Comparison of ENCODE assay signal across 20 cellular contexts in the genomic region with DNA sequence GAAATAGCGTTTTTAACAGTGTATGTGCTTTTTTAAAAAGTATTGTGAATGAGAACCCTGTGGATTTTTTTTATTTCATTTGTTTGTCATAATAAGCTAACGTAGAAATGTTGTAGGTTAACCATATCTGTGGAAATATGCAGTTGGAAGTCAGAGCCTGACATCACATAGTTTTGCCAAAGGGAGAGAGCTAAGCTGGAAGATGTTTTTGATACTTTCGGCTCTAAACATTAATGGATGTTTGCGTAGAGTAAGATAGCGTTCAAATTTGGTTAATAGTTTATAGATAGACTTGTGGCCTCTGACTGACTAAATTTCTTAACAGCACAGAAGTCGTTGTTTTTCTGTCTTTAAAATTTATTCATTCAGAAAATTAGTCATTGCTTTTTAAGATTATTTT. TPM values are rescaled to one million over a fixed set of nuclear protein-coding genes. Genes with fewer than 3 reads are reported as not detected.
A peak's percentile ranks its signal among the peaks of the same experiment; 100 is the strongest.
DNase-seq lines count a peak whose midpoint lies in the region; ATAC-seq, FAIRE-seq and TF ChIP-seq lines count a peak whose summit lies in the region.
"Had no signal": no experiment of that assay in that cellular context is flagged by ENCODE, and none has a peak within 500 bp of the region (broad histone marks: within the 10 kb centered on the region; RNA-seq: fewer than 3 reads in every experiment).

No MANE protein-coding gene starts in this region.

- no peak overlapping the region for H2BK120ac ChIP-seq in IMR-90 (ENCODE audit: low read depth, low read length)

- no peak overlapping the region for H2AK9ac ChIP-seq in IMR-90 (replicated peaks; ENCODE audit: low read depth, low read length, poor library complexity)

- no peak overlapping the region for H4K91ac ChIP-seq in IMR-90 (ENCODE audit: insufficient read depth, low read depth, low read length)

- H3K79me2 ChIP-seq in HepG2 (ENCODE audit: insufficient read depth, low read length) (no peaks in the 10 kb centered on the region), MM.1S (ENCODE audit: low read length) (no peaks in the 10 kb centered on the region)

- H2BK5ac ChIP-seq in IMR-90 (ENCODE audit: low read depth, low read length, poor library complexity, severe bottlenecking): no peak overlapping the region

- no peaks in the 10 kb centered on the region for H3K4me1 Mint-ChIP-seq in nephron

- H3K4me1 ChIP-seq in IMR-90 (ENCODE audit: control insufficient read depth, insufficient read depth, low read length) (no peaks in the 10 kb centered on the region; the same call in 1 of the 2 replicates), HepG2 (ENCODE audit: insufficient read depth, low read length) (peaks cover 87% of the 10 kb centered on the region), BE2C (no peaks in the 10 kb centered on the region), MM.1S (ENCODE audit: low read length) (peaks cover 9% of the 10 kb centered on the region)
- H3K4me1 ChIP-seq: BLaER1 treated with 17β-estradiol and CSF1 and Interleukin-3, amounts not matched to agents 10 nM and 100 nM; HAP-1 had no signal

- H3K9ac ChIP-seq in IMR-90 (ENCODE audit: low read depth, low read length): no peak overlapping the region
- peak overlapping the region; percentile 24; the same call in 1 of the 2 replicates for H3K9ac ChIP-seq in HepG2 (ENCODE audit: insufficient read depth, low read depth, low read length)
- no peak overlapping the region for H3K9ac ChIP-seq in MM.1S (ENCODE audit: low read length)
- H3K9ac ChIP-seq: BLaER1 treated with 17β-estradiol and CSF1 and Interleukin-3, amounts not matched to agents 10 nM and 100 nM; GM23248 had no signal

- no peak overlapping the region for H3K27ac ChIP-seq in IMR-90 (ENCODE audit: insufficient read depth, low read length)
- H3K27ac ChIP-seq in HepG2 (ENCODE audit: extremely low read length, insufficient read depth, low read length): peak overlapping the region; percentile 65
- no peak overlapping the region for H3K27ac ChIP-seq in MM.1S (ENCODE audit: low read length)
- H3K27ac ChIP-seq: BLaER1 treated with 17β-estradiol and CSF1 and Interleukin-3, amounts not matched to agents 10 nM and 100 nM; GM23248 had no signal

- H4K8ac ChIP-seq in IMR-90 (ENCODE audit: low read depth in 2 of 2, low read length in 2 of 2): no peak overlapping the region

- intact Hi-C loops in IMR-90 (cut with micrococcal nuclease) (no loop called here), HepG2 (cut with micrococcal nuclease; ENCODE audit: unreplicated experiment) (no loop called here)

- H3K36me3 ChIP-seq in IMR-90 (ENCODE audit: control insufficient read depth, insufficient read depth, low read length) (peaks cover 23% of the 10 kb centered on the region), HepG2 (replicated peaks in 1 of 2; ENCODE audit: control insufficient read depth in 1 of 2, insufficient read depth in 2 of 2, low read length in 2 of 2) (no peaks in the 10 kb centered on the region; a peak in 1 of 5 replicates), BE2C (no peaks in the 10 kb centered on the region), MM.1S (replicated peaks; ENCODE audit: insufficient read depth, low read length) (no peaks in the 10 kb centered on the region)
- H3K36me3 ChIP-seq: HAP-1 had no signal

- H3K18ac ChIP-seq in IMR-90 (ENCODE audit: low read depth, low read length): no peak overlapping the region

- H2AFZ ChIP-seq in IMR-90 (replicated peaks; ENCODE audit: low read length, poor library complexity) (no peak overlapping the region), HepG2 (ENCODE audit: low read length) (no peak overlapping the region), MM.1S (ENCODE audit: low read length) (no peak overlapping the region)
- H2AFZ ChIP-seq: GM23248 had no signal

- 0 out of 2 replicates have a peak, but pooled peaks have one; percentile 27 for ATAC-seq in IMR-90 (ENCODE audit: low read depth)
- no peak for ATAC-seq in HepG2
- ATAC-seq: CD8-positive, alpha-beta T cell; GM12878 had no signal

- no peak overlapping the region for H2BK20ac ChIP-seq in IMR-90 (ENCODE audit: low read depth, low read length)

- H3K9me3 Mint-ChIP-seq in nephron: peaks cover 1% of the 10 kb centered on the region
- H3K9me3 Mint-ChIP-seq: CD8-positive, alpha-beta T cell had no signal

- no peak overlapping the region for H3K14ac ChIP-seq in IMR-90 (replicated peaks; ENCODE audit: low read depth, low read length)

- H2AK5ac ChIP-seq in IMR-90 (ENCODE audit: low read depth, low read length): no peak overlapping the region

- H4K20me1 ChIP-seq in IMR-90 (ENCODE audit: insufficient read depth, low read length) (no peaks in the 10 kb centered on the region), HepG2 (ENCODE audit: insufficient read depth, low read length) (no peaks in the 10 kb centered on the region), MM.1S (ENCODE audit: insufficient read depth, low read length) (0 out of 2 replicates have a peak, but pooled peaks cover 3% of the 10 kb centered on the region)
- H4K20me1 ChIP-seq: BLaER1 treated with 17β-estradiol and CSF1 and Interleukin-3, amounts not matched to agents 10 nM and 100 nM had no signal

- H3K9me2 ChIP-seq in MM.1S (replicated peaks; ENCODE audit: insufficient read depth, low read length): no peaks in the 10 kb centered on the region

- dilution Hi-C loops in IMR-90 (cut with HindIII; ENCODE audit: low sequenced_read_pairs, unreplicated experiment): no loop called here

- no peaks in the 10 kb centered on the region for H3K27me3 Mint-ChIP-seq in nephron (ENCODE audit: low read depth)

- TF ChIP-seq POLR2A in IMR-90 (IDR thresholded peaks at IDR 0.05; ENCODE audit: low read depth, low read length) (no peak), HepG2 (IDR thresholded peaks at IDR 0.05; ENCODE audit: insufficient read depth in 1 of 2, low read depth in 2 of 2, low read length in 2 of 2) (no peak)

- H3K4me3 Mint-ChIP-seq in nephron: no peak overlapping the region
- H3K4me3 Mint-ChIP-seq: CD8-positive, alpha-beta T cell had no signal

- peak overlapping the region in 2 of 3 experiments; percentile 6 to 7 for H3K27ac Mint-ChIP-seq in nephron
- H3K27ac Mint-ChIP-seq: CD8-positive, alpha-beta T cell had no signal

- CTCF ChIA-PET in IMR-90 (lab: Yijun Ruan, JAX) (interaction anchor here (0.6 to 1.1 kb wide), 3 partner anchors 33 to 994 kb away, joined by 3 to 4 read pairs (median 3); no protein-coding TSS in a partner anchor), HepG2 (lab: Yijun Ruan, JAX; ENCODE audit: low intra/inter-chr PET ratio, low total read pairs) (no interaction called here)

- H4K5ac ChIP-seq in IMR-90 (ENCODE audit: low read depth, low read length): no peak overlapping the region

- H3K56ac ChIP-seq in IMR-90 (ENCODE audit: extremely low read depth, insufficient read depth, low read length): no peak overlapping the region

- H3K4ac ChIP-seq in IMR-90 (ENCODE audit: low read depth, low read length): no peak overlapping the region

- no peak for TF ChIP-seq RAD21 in IMR-90 (IDR thresholded peaks at IDR 0.05; ENCODE audit: low read length)
- no peak for TF ChIP-seq RAD21 in HepG2 (CRISPR knock-in tag; IDR thresholded peaks at IDR 0.05)

- in situ Hi-C loops in IMR-90 (cut with MboI; ENCODE audit: low sequenced_read_pairs): no loop called here
- in situ Hi-C loops in HepG2 (cut with HindIII; ENCODE audit: extremely low pct_ligation_motif_present, low pct_unique_long_range_greater_than_20kb): no loop called here

- peaks cover 4% of the 10 kb centered on the region for H3K9me1 ChIP-seq in IMR-90 (ENCODE audit: insufficient read depth, low read length)

- peaks cover 2 to 10% of the 10 kb centered on the region in 2 experiments; a peak in 2 of 4 replicates for H3K79me1 ChIP-seq in IMR-90 (ENCODE audit: low read depth in 1 of 2, low read length in 2 of 2)

- H3K23ac ChIP-seq in IMR-90 (ENCODE audit: low read depth, low read length): no peak overlapping the region

- BruUV-seq in IMR-90 (replicated peaks; lab: Mats Ljungman, UMichigan) (no TSS peak), HepG2 (replicated peaks; lab: Mats Ljungman, UMichigan) (no TSS peak)

- H2BK15ac ChIP-seq in IMR-90 (ENCODE audit: low read depth, low read length): no peak overlapping the region

- TF ChIP-seq CTCF in IMR-90 (conservative IDR thresholded peaks at IDR 0.05; ENCODE audit: low read depth, low read length) (no peak), HepG2 (CRISPR knock-in tag; IDR thresholded peaks at IDR 0.05) (no peak), nephron (IDR thresholded peaks at IDR 0.05; ENCODE audit: unreplicated experiment in 3 of 3) (no peak), GM20000 (IDR thresholded peaks at IDR 0.05; ENCODE audit: extremely low read depth, missing control alignments) (no peak), BE2C (IDR thresholded peaks at IDR 0.05; ENCODE audit: low read depth, low read length) (no peak), MM.1S (IDR thresholded peaks at IDR 0.05; ENCODE audit: low read length) (no peak)

- FAIRE-seq in HepG2 (lab: Jason Lieb, UNC): peak; percentile 37
- FAIRE-seq: GM12878, GM19239 had no signal

- WGBS in IMR-90 (ENCODE audit: extremely low coverage in 2 of 2, insufficient read length in 1 of 2), 2 experiments: 44% methylated on average over 4 of the region's 6 CpGs; no CpG with 5 or more reads in 1 of the 2 experiments
- 68% methylated on average over 6 of the region's 6 CpGs for WGBS in HepG2 (ENCODE audit: low lambda C conversion rate)

- no peak for DNase-seq in IMR-90
- DNase-seq in HepG2 (ENCODE audit: low spot score): no peak
- DNase-seq in NCI-H2196 (lab: John Stamatoyannopoulos, UW; ENCODE audit: unreplicated experiment): no peak
- DNase-seq in GM20000 (ENCODE audit: low spot score): no peak
- no peak for DNase-seq in BE2C
- DNase-seq in MM.1S: no peak
- DNase-seq: 8988T; Calu3; CD8-positive, alpha-beta T cell; DMS 273 treated with DMSO at 0.1 percent for 48 hours; DMS53; DND-41; EL; GM23248 had no signal

- POLR2A ChIA-PET in IMR-90 (lab: Charles Lee; ENCODE audit: unreplicated experiment): no interaction called here
- POLR2A ChIA-PET in HepG2 (lab: Yijun Ruan, JAX): no interaction called here

- H3K4me2 ChIP-seq in IMR-90 (ENCODE audit: low read depth, low read length) (no peak overlapping the region), HepG2 (ENCODE audit: low read depth, low read length) (peak overlapping the region; percentile 54), MM.1S (ENCODE audit: low read depth, low read length) (no peak overlapping the region)
- H3K4me2 ChIP-seq: BLaER1 treated with 17β-estradiol and CSF1 and Interleukin-3, amounts not matched to agents 10 nM and 100 nM had no signal

- no peaks in the 10 kb centered on the region for H3K9me3 ChIP-seq in IMR-90 (ENCODE audit: control insufficient read depth, insufficient read depth, low read length)
- no peaks in the 10 kb centered on the region for H3K9me3 ChIP-seq in HepG2 (ENCODE audit: low read length)
- no peaks in the 10 kb centered on the region for H3K9me3 ChIP-seq in BE2C
- no peaks in the 10 kb centered on the region for H3K9me3 ChIP-seq in MM.1S (replicated peaks; ENCODE audit: insufficient read depth, low read length)
- H3K9me3 ChIP-seq: HAP-1 had no signal

- H3F3A ChIP-seq in MM.1S (ENCODE audit: insufficient read depth, low read length): 0 out of 2 replicates have a peak, but pooled peaks cover 8% of the 10 kb centered on the region

- H3K4me3 ChIP-seq in IMR-90 (ENCODE audit: insufficient read depth, low read depth, low read length) (no peak overlapping the region), HepG2 (replicated peaks in 1 of 3; ENCODE audit: insufficient read depth in 1 of 3, low read depth in 2 of 3, low read length in 3 of 3) (no peak overlapping the region; a peak in 1 of 6 replicates), BE2C (ENCODE audit: low read depth, low read length) (no peak overlapping the region), MM.1S (ENCODE audit: low read length) (no peak overlapping the region)
- H3K4me3 ChIP-seq: BLaER1 treated with 17β-estradiol and CSF1 and Interleukin-3, amounts not matched to agents 10 nM and 100 nM; GM12878; GM23248; HAP-1 had no signal

- H3K36me3 Mint-ChIP-seq in nephron (ENCODE audit: low read depth): peaks cover 39% of the 10 kb centered on the region

- no peak for TF ChIP-seq EP300 in HepG2 (IDR thresholded peaks at IDR 0.05; ENCODE audit: low read depth in 2 of 2, low read length in 2 of 2)
- TF ChIP-seq EP300 in HepG2 (CRISPR knock-in tag; IDR thresholded peaks at IDR 0.05; ENCODE audit: borderline replicate concordance): no peak

- H3K27me3 ChIP-seq in IMR-90 (ENCODE audit: control insufficient read depth, insufficient read depth, low read length): no peaks in the 10 kb centered on the region
- H3K27me3 ChIP-seq in HepG2 (ENCODE audit: control insufficient read depth in 1 of 2, insufficient read depth in 2 of 2, low read length in 2 of 2): no peaks in the 10 kb centered on the region
- H3K27me3 ChIP-seq in BE2C: no peaks in the 10 kb centered on the region
- H3K27me3 ChIP-seq in MM.1S (replicated peaks; ENCODE audit: insufficient read depth, low read length): peaks cover 18% of the 10 kb centered on the region
- H3K27me3 ChIP-seq: BLaER1 treated with 17β-estradiol and CSF1 and Interleukin-3, amounts not matched to agents 10 nM and 100 nM had no signal

RNA-seq across cellular contexts. Expression of gene ANGPTL1, which starts 47.5 kb away (rescaled TPM):
- total RNA-seq in IMR-90 (2012; rRNA removed) (under 0.01 TPM in 1 of 2 replicates, not detected in the other), HepG2 (2016; rRNA removed; fragmentation: Illumina TruSeq; extraction: Trizol) (2.2 and 2.9 TPM in 2 replicates)
- polyA plus RNA-seq in IMR-90 (2012; rRNA removed) (0.03 and 0.04 TPM in 2 replicates), HepG2 (2011; rRNA removed) (3.5 and 9.3 TPM in 2 replicates)
- polyA plus RNA-seq in IMR-90 (2012; cell fraction: cytosol; rRNA removed): 0.01 and 0.03 TPM in 2 replicates
- 0.06 TPM in 1 of 2 replicates, not detected in the other for polyA plus RNA-seq in IMR-90 (2012; cell fraction: nucleus; rRNA removed; ENCODE audit: low replicate concordance)
- total RNA-seq in HepG2 (2016; cell fraction: cytosol; rRNA removed; fragmentation: Illumina TruSeq; extraction: Trizol; ENCODE audit: low read depth): 0.71 TPM in 1 of 2 replicates, not detected in the other
- 1.7 and 2.9 TPM in 2 replicates for total RNA-seq in HepG2 (2016; cell fraction: insoluble cytoplasmic fraction; rRNA removed; fragmentation: Illumina TruSeq; extraction: Trizol)
- total RNA-seq in HepG2 (2016; cell fraction: membrane; rRNA removed; fragmentation: Illumina TruSeq; extraction: Trizol): 0.56 and 0.59 TPM in 2 replicates
- total RNA-seq in HepG2 (2016; cell fraction: nucleus; rRNA removed; fragmentation: Illumina TruSeq; extraction: Trizol): 3.6 and 4.3 TPM in 2 replicates
- polyA plus RNA-seq in HepG2 (2011; cell fraction: cytosol; rRNA removed): 3.1 and 3.2 TPM in 2 replicates
- polyA plus RNA-seq in HepG2 (2011; cell fraction: nucleus; rRNA removed): 1.5 and 3.6 TPM in 2 replicates
- polyA plus RNA-seq in HepG2 (2012): 2.9 and 6.3 TPM in 2 replicates
- 0.10 and 0.25 TPM in 2 replicates for polyA plus RNA-seq in HepG2 (2016; cell fraction: cytosol; fragmentation: Illumina TruSeq; extraction: Trizol; ENCODE audit: low read depth)
- polyA plus RNA-seq in HepG2 (2016; cell fraction: insoluble cytoplasmic fraction; fragmentation: Illumina TruSeq; extraction: Trizol; ENCODE audit: low read depth): 1.5 and 1.8 TPM in 2 replicates
- polyA plus RNA-seq in HepG2 (2016; cell fraction: membrane; fragmentation: Illumina TruSeq; extraction: Trizol; ENCODE audit: low read depth): 0.27 and 0.65 TPM in 2 replicates
- 3.7 and 4.3 TPM in 2 replicates for polyA plus RNA-seq in HepG2 (2016; cell fraction: nucleus; fragmentation: Illumina TruSeq; extraction: Trizol; ENCODE audit: insufficient read depth, low read depth)
- polyA minus RNA-seq in HepG2 (2011; rRNA and poly(A)+ RNA removed; ENCODE audit: low replicate concordance): 4.0 TPM in 1 of 2 replicates, not detected in the other
- 2.1 and 3.0 TPM in 2 replicates for polyA minus RNA-seq in HepG2 (2011; cell fraction: cytosol; rRNA and poly(A)+ RNA removed)
- polyA minus RNA-seq in HepG2 (2011; cell fraction: nucleus; rRNA and poly(A)+ RNA removed): 4.4 and 6.7 TPM in 2 replicates
- not detected for polyA plus RNA-seq in BE2C (2012; ENCODE audit: insufficient read depth, insufficient read length, low read depth)
- total RNA-seq: CD8-positive, alpha-beta T cell; G401; GM12878 had no signal
- polyA plus RNA-seq: GM12878 had no signal
